In genomic region chr7:151687523-151688235, GRCh38 we compare ENCODE assay signal across 9 cellular contexts.
A peak's percentile ranks its signal among the peaks of the same experiment; 100 is the strongest.
DNase-seq lines count a peak whose midpoint lies in the region; TF ChIP-seq lines count a peak whose summit lies in the region.
"Had no signal": no experiment of that assay in that cellular context is flagged by ENCODE, and none has a peak within 500 bp of the region (broad histone marks: within the 10 kb centered on the region; RNA-seq: fewer than 3 reads in every experiment).

No MANE protein-coding gene starts in this region.

- H3K4me3 ChIP-seq in brain microvascular endothelial cell (ENCODE audit: low read depth, low read length), result no peak overlapping the region
- peak overlapping the region in 1 of 5 donors; percentile 13 for H3K4me3 ChIP-seq in subcutaneous abdominal adipose tissue (ENCODE audit: low read depth in 1 of 5, low read length in 5 of 5)
- H3K4me3 ChIP-seq in BE2C (ENCODE audit: low read depth, low read length), result no peak overlapping the region

- in situ Hi-C loops in brain microvascular endothelial cell (cut with HindIII; ENCODE audit: low pct_ligation_motif_present, low sequenced_read_pairs), result no loop called here

- no peaks in the 10 kb centered on the region for H3K9me3 ChIP-seq in subcutaneous abdominal adipose tissue (ENCODE audit: control insufficient read depth in 5 of 5, low read length in 5 of 5)
- H3K9me3 ChIP-seq in BE2C, result no peaks in the 10 kb centered on the region

- H3K27ac ChIP-seq in brain microvascular endothelial cell, result peak overlapping the region; percentile 53
- H3K27ac ChIP-seq in subcutaneous abdominal adipose tissue (ENCODE audit: low read depth, low read length), result peak overlapping the region; percentile 54

- peak overlapping the region in 1 of 5 donors; percentile 31 for H3K9ac ChIP-seq in subcutaneous abdominal adipose tissue (ENCODE audit: low read length in 5 of 5)

- H3K4me1 ChIP-seq in subcutaneous abdominal adipose tissue (ENCODE audit: control insufficient read depth in 5 of 5, insufficient read depth in 5 of 5, low read length in 5 of 5) (peaks cover 6 to 31% (median 18%) of the 10 kb centered on the region in 5 donors), BE2C (no peaks in the 10 kb centered on the region)

- H3K36me3 ChIP-seq in brain microvascular endothelial cell (replicated peaks) (no peaks in the 10 kb centered on the region), subcutaneous abdominal adipose tissue (ENCODE audit: control insufficient read depth in 5 of 5, insufficient read depth in 5 of 5, low read length in 5 of 5) (peaks cover 0 to 2% (median 0%) of the 10 kb centered on the region in 5 donors), BE2C (no peaks in the 10 kb centered on the region)

- no peak for TF ChIP-seq CTCF in brain microvascular endothelial cell (IDR thresholded peaks at IDR 0.05; ENCODE audit: low read depth, low read length, missing control alignments)
- TF ChIP-seq CTCF in BE2C (IDR thresholded peaks at IDR 0.05; ENCODE audit: low read depth, low read length), result no peak

- H3K27me3 ChIP-seq in brain microvascular endothelial cell (replicated peaks), result no peaks in the 10 kb centered on the region
- H3K27me3 ChIP-seq in subcutaneous abdominal adipose tissue (ENCODE audit: control insufficient read depth in 5 of 5, insufficient read depth in 4 of 5, low read length in 5 of 5), result no peaks in the 10 kb centered on the region
- H3K27me3 ChIP-seq in BE2C, result no peaks in the 10 kb centered on the region

- DNase-seq in HPDE6-E6E7 (ENCODE audit: extremely low spot score) (peak; percentile 99), brain microvascular endothelial cell (peak; percentile 91), islet precursor cell (peak; percentile 99), NCI-H1694 (lab: John Stamatoyannopoulos, UW) (no peak), NOMO-1 treated with dmso at 0.1 percent for 144 hours (lab: John Stamatoyannopoulos, UW; ENCODE audit: unreplicated experiment) (no peak), BE2C (no peak)
- no peak for DNase-seq in activated CD4-positive, alpha-beta T cell treated with anti-CD3 and anti-CD28 coated beads for 48 hours
- DNase-seq: naive B cell had no signal

Comparison
In these comparisons a context has a peak if more than half of its experiments do, and no peak if none do; other contexts are left out.
1. DNase-seq: peak in HPDE6-E6E7 (single experiment), brain microvascular endothelial cell (single experiment) and islet precursor cell (single experiment); none in NCI-H1694 (single experiment), activated CD4-positive, alpha-beta T cell treated with anti-CD3 and anti-CD28 coated beads for 48 hours (single experiment), NOMO-1 treated with dmso at 0.1 percent for 144 hours (single experiment) and BE2C (single experiment).